ENCODE assay signal across 23 cellular contexts in the genomic region with DNA sequence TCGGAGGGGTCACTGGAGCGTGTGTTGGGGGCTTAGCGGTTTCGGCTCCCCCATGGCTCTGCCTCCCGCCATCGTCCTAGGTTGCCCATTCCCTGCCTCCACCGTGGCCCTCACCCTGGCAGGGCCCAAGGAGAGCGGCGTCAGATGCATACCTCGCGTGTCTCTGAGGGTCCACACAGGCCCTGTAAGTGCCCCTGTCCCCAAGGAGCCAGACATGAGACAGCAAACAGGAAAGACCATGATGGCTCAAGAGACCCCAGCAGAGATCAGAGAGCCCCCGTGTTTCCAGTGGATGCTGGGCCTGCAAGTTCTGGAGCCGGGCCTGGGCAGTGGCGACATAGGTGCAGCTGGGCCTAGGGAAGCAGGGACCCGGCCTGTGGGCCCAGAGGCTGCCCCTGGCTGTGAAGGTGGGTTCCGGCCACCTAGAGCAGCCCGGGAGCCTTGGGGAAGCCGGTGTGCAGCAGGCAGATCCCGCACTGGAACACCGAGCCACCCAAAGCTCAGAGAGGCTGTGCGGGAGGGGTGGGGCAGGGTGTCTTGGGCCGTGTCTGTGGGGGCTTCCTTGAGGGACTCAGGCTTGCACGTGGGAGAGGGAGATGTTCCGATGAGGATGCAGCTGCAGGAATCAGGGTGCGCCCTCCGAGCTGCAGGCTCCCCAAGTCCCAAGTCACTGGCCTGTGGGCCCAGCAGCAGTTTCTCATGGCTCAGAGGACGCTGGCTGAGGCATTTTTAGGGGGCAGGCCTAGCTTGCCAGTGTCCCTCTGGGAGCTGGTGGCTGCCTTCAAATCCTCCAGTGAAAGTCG.
DNase-seq lines count a peak whose midpoint lies in the region; ATAC-seq and TF ChIP-seq lines count a peak whose summit lies in the region.
"Had no signal": no experiment of that assay in that cellular context is flagged by ENCODE, and none has a peak within 500 bp of the region (broad histone marks: within the 10 kb centered on the region; RNA-seq: fewer than 3 reads in every experiment).

No MANE protein-coding gene starts in this region.

- H3K36me3 ChIP-seq in RWPE2 (ENCODE audit: low read depth) (no peaks in the 10 kb centered on the region), sigmoid colon (no peaks in the 10 kb centered on the region)
- H3K36me3 ChIP-seq: thyroid gland, WERI-Rb-1 had no signal

- H3K27me3 ChIP-seq in RWPE2 (ENCODE audit: insufficient read depth, poor library complexity, severe bottlenecking) (no peaks in the 10 kb centered on the region), sigmoid colon (no peaks in the 10 kb centered on the region)
- H3K27me3 ChIP-seq: neutrophil, thyroid gland had no signal

- TF ChIP-seq EP300 in sigmoid colon (IDR thresholded peaks at IDR 0.05), result no peak

- TF ChIP-seq CTCF in RWPE2 (IDR thresholded peaks at IDR 0.05; ENCODE audit: poor library complexity, severe bottlenecking) (no peak), sigmoid colon (IDR thresholded peaks at IDR 0.05) (no peak)

- H3K9me3 ChIP-seq in RWPE2 (ENCODE audit: severe bottlenecking), result no peaks in the 10 kb centered on the region
- H3K9me3 ChIP-seq in sigmoid colon, result no peaks in the 10 kb centered on the region
- H3K9me3 ChIP-seq: neutrophil, thyroid gland had no signal

- no peak overlapping the region for H3K27ac ChIP-seq in RWPE2 (ENCODE audit: poor library complexity, severe bottlenecking)
- H3K27ac ChIP-seq in sigmoid colon, result no peak overlapping the region
- H3K27ac ChIP-seq: 22Rv1, neutrophil, thyroid gland, WERI-Rb-1 had no signal

- no peak for ATAC-seq in RWPE2 (ENCODE audit: low read depth)
- ATAC-seq in left colon, result no peak
- ATAC-seq: CD8-positive, alpha-beta T cell had no signal

- H3K4me1 ChIP-seq in RWPE2 (ENCODE audit: insufficient read depth, poor library complexity, severe bottlenecking), result no peaks in the 10 kb centered on the region
- no peaks in the 10 kb centered on the region for H3K4me1 ChIP-seq in sigmoid colon
- H3K4me1 ChIP-seq: thyroid gland had no signal

- intact Hi-C loops in left colon (cut with DNase I, micrococcal nuclease), result no loop called here
- intact Hi-C loops in sigmoid colon (cut with DNase I), result loop anchor here (10.0 kb wide), 1 partner anchor 229 kb away; no protein-coding TSS in a partner anchor

- DNase-seq in activated CD4-positive, CD25-positive, alpha-beta regulatory T cell treated with anti-CD3 and anti-CD28 coated beads, Interleukin-2, amount 50 U/mL, for 72 hours, result peak; percentile 25
- DNase-seq in activated CD4-positive, CD25-positive, alpha-beta regulatory T cell (lab: John Stamatoyannopoulos, UW), result no peak
- DNase-seq in RWPE2 (ENCODE audit: low spot score) (peak; percentile 51), left colon (peak; percentile 3 to 12), sigmoid colon (peak; percentile 56), G401 (ENCODE audit: low spot score) (no peak), superior temporal gyrus (ENCODE audit: extremely low spot score) (no peak)
- no peak for DNase-seq in central memory CD4-positive, alpha-beta T cell
- DNase-seq: amygdala; CD8-positive, alpha-beta T cell; cortex of kidney; NCI-H1417; NCI-H2081 treated with DMSO at 0.1 percent for 48 hours; NCI-H345; NCI-H748 treated with DMSO at 0.1 percent for 48 hours; stimulated activated CD4-positive, alpha-beta T cell treated with anti-CD3 and anti-CD28 coated beads, Interleukin-12 subunit alpha, Interleukin-12 subunit beta, amount 100 ng/mL, for 4 hours; stimulated activated CD4-positive, alpha-beta T cell treated with anti-CD3 and anti-CD28 coated beads, Interleukin-4, amount 100 ng/mL, for 4 hours; stimulated activated naive CD4-positive, alpha-beta T cell treated with Interleukin-2 at 50 U/mL for 16 hours; thyroid gland; WERI-Rb-1 had no signal

- no peak overlapping the region for H3K4me3 ChIP-seq in RWPE2 (ENCODE audit: severe bottlenecking)
- no peak overlapping the region for H3K4me3 ChIP-seq in sigmoid colon
- H3K4me3 ChIP-seq: K562, thyroid gland had no signal

- WGBS in sigmoid colon, 2 donors, result 94 to 95% methylated on average over 28 of the region's 28 CpGs

- in situ Hi-C loops in G401 (cut with HindIII; ENCODE audit: low sequenced_read_pairs), result no loop called here

- no peak for TF ChIP-seq POLR2A in sigmoid colon (IDR thresholded peaks at IDR 0.05)

Comparison
In these comparisons a context has a peak if more than half of its experiments do, and no peak if none do; other contexts are left out.
1. DNase-seq: peak in activated CD4-positive, CD25-positive, alpha-beta regulatory T cell treated with anti-CD3 and anti-CD28 coated beads, Interleukin-2, amount 50 U/mL, for 72 hours (single experiment), RWPE2 (single experiment), left colon (2 of 2) and sigmoid colon (single experiment); none in activated CD4-positive, CD25-positive, alpha-beta regulatory T cell (0 of 4), central memory CD4-positive, alpha-beta T cell (single experiment), G401 (single experiment) and superior temporal gyrus (single experiment).